ENCODE assay signal across 23 cellular contexts in the genomic region with DNA sequence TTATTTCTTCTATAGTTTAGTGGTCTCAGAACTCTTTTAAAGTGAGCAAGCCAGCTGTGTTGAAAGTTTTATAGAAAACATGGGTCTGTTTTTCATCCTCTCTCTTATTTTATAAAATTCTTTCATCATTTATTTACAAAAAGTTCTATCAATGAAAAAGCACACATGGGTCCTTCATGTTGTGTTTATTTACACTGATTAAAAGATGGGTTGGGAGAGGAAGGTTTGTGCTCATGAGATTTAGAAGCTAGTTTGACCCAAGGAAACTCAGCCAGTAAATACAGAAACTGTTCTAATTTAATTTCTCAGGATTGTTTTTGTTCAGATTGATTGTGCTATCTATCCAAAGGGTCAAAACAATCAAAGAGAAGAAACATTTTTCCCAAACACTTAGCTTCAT.
DNase-seq lines count a peak whose midpoint lies in the region; ATAC-seq, FAIRE-seq and TF ChIP-seq lines count a peak whose summit lies in the region.
"Had no signal": no experiment of that assay in that cellular context is flagged by ENCODE, and none has a peak within 500 bp of the region (broad histone marks: within the 10 kb centered on the region; RNA-seq: fewer than 3 reads in every experiment).

No MANE protein-coding gene starts in this region.

- TF ChIP-seq CTCF in pancreas (IDR thresholded peaks at IDR 0.05) (no peak), tibial nerve (IDR thresholded peaks at IDR 0.05) (no peak)

- no peak for TF ChIP-seq EP300 in tibial nerve (IDR thresholded peaks at IDR 0.05)

- no peaks in the 10 kb centered on the region for H3K79me2 ChIP-seq in ACC112 (ENCODE audit: control insufficient read depth, insufficient read depth, low read length, unreplicated experiment)

- DNase-seq in pancreas (no peak), tibial nerve (ENCODE audit: low spot score in 2 of 2) (no peak), NCI-H524 (lab: John Stamatoyannopoulos, UW) (no peak), inferior parietal cortex (ENCODE audit: extremely low spot score) (no peak), NCI-H345 (lab: John Stamatoyannopoulos, UW) (no peak)
- DNase-seq: 8988T; C1 segment of cervical spinal cord; Calu3; CD4-positive, alpha-beta memory T cell; COR-L47; DMS53; DMS79 treated with DMSO at 0.1 percent for 48 hours; GF-D8; GOT3; HFFc6 had no signal

- H3K4me1 ChIP-seq in ACC112 (ENCODE audit: control insufficient read depth, insufficient read depth, low read length, unreplicated experiment) (peaks cover 45% of the 10 kb centered on the region), pancreas (no peaks in the 10 kb centered on the region), tibial nerve (peaks cover 0 to 67% (median 24%) of the 10 kb centered on the region in 4 donors)
- H3K4me1 ChIP-seq: A549 had no signal

- H3K27ac ChIP-seq in ACC112 (ENCODE audit: low read depth, low read length) (no peak overlapping the region), pancreas (no peak overlapping the region), tibial nerve (peak overlapping the region in 3 of 4 donors; percentile 35 to 97 (median 76))
- H3K27ac ChIP-seq: A549 had no signal

- no peak overlapping the region for H3K4me3 ChIP-seq in ACC112 (ENCODE audit: low read depth, low read length)
- no peak overlapping the region for H3K4me3 ChIP-seq in pancreas
- no peak overlapping the region for H3K4me3 ChIP-seq in tibial nerve
- H3K4me3 ChIP-seq: A549, HAP-1 had no signal

- no peak for TF ChIP-seq POLR2A in tibial nerve (IDR thresholded peaks at IDR 0.05)

- peak overlapping the region; percentile 22 for H2AFZ ChIP-seq in ACC112 (ENCODE audit: low read length, unreplicated experiment)

- ATAC-seq in pancreas (no peak), GM21447 (IDR thresholded peaks at IDR 0.05; ENCODE audit: unreplicated experiment) (no peak)
- ATAC-seq: A549 had no signal

- H3K36me3 ChIP-seq in ACC112 (ENCODE audit: insufficient read depth, low read length), result no peaks in the 10 kb centered on the region
- no peaks in the 10 kb centered on the region for H3K36me3 ChIP-seq in pancreas
- no peaks in the 10 kb centered on the region for H3K36me3 ChIP-seq in tibial nerve
- H3K36me3 ChIP-seq: HAP-1 had no signal

- FAIRE-seq in endometrium (lab: Jason Lieb, UNC) (peak; percentile 99), pancreas (lab: Jason Lieb, UNC) (peak; percentile 37)
- FAIRE-seq: A549, GM12891, GM19239, H54 had no signal

- H3K27me3 ChIP-seq in ACC112 (ENCODE audit: insufficient read depth, low read length) (no peaks in the 10 kb centered on the region), pancreas (no peaks in the 10 kb centered on the region), tibial nerve (no peaks in the 10 kb centered on the region)

- intact Hi-C loops in pancreas (cut with DNase I), result loop anchor here in 2 of 3 donors (10.0 kb wide), 2 partner anchors 98 to 168 kb away; no protein-coding TSS in a partner anchor

- H3K9me3 ChIP-seq in pancreas (no peaks in the 10 kb centered on the region), tibial nerve (no peaks in the 10 kb centered on the region)
- H3K9me3 ChIP-seq: A549, HAP-1 had no signal

Comparison
In these comparisons a context has a peak if more than half of its experiments do, and no peak if none do; other contexts are left out.
1. H3K27ac ChIP-seq: peak in tibial nerve (3 of 4); none in ACC112 (single experiment) and pancreas (0 of 4).